In the genomic region with DNA sequence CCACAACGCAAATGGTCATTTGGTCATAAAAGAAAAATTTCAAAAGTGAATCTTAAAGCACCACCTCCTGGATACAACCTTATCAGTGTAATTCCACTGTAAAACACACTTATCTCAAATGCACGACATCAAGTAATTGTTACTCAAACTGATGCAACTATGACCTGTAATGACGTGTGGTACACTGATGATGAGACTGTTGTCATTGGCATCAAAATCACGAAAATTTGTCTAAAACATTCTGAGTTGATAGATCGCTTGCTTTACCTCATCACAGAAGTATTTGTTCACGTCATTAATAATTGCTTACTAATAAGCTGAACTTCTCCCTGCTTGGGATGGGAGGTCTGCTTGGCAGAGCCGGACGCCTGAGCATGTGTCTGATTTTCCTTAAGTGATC, we compare ENCODE assay signal across 26 cellular contexts.
"Had no signal": no experiment of that assay in that cellular context is flagged by ENCODE, and none has a peak within 500 bp of the region (broad histone marks: within the 10 kb centered on the region; RNA-seq: fewer than 3 reads in every experiment).

No MANE protein-coding gene starts in this region.

- H3K4me1 ChIP-seq: esophagus squamous epithelium, pancreas had no signal

- H3K4me2 ChIP-seq: hepatocyte had no signal

- H3K79me2 ChIP-seq: hepatocyte had no signal

- H3K27ac Mint-ChIP-seq: activated CD4-positive, alpha-beta T cell treated with anti-CD3 and anti-CD28 coated beads, Interleukin-2, amount 10 ng/mL, durations not matched to agents 7 days and 5 days; activated CD8-positive, alpha-beta memory T cell treated with anti-CD3 and anti-CD28 coated beads, Interleukin-2, amount 10 ng/mL, durations not matched to agents 7 days and 5 days; activated CD8-positive, alpha-beta T cell treated with anti-CD3 and anti-CD28 coated beads for 36 hours; activated naive CD4-positive, alpha-beta T cell treated with anti-CD3 and anti-CD28 coated beads, Interleukin-2, amount 10 ng/mL, durations not matched to agents 7 days and 5 days; brain; immature natural killer cell; stimulated activated naive CD8-positive, alpha-beta T cell treated with anti-CD3 and anti-CD28 coated beads, Interleukin-15, amount 100 ng/mL, for 72 hours had no signal

- H3K27ac ChIP-seq: hepatocyte, neutrophil, pancreas, tibial artery had no signal

- ATAC-seq: activated CD4-positive, CD25-positive, alpha-beta regulatory T cell treated with anti-CD3 and anti-CD28 coated beads, Interleukin-2, amount 50 U/mL, for 24 hours; activated CD8-positive, alpha-beta memory T cell treated with anti-CD3 and anti-CD28 coated beads, Interleukin-2, amount 10 ng/mL, durations not matched to agents 7 days and 5 days; activated CD8-positive, alpha-beta T cell treated with anti-CD3 and anti-CD28 coated beads for 36 hours; activated naive CD8-positive, alpha-beta T cell treated with anti-CD3 and anti-CD28 coated beads, Interleukin-2, amount 50 U/mL, for 24 hours; natural killer cell treated with Interleukin-12 subunit alpha and Interleukin-12 subunit beta and Interleukin-15 and Interleukin-18, amount 100 ng/mL, for 72 hours; stimulated activated naive CD8-positive, alpha-beta T cell treated with anti-CD3 and anti-CD28 coated beads, Interleukin-15, amount 100 ng/mL, for 72 hours had no signal

- DNase-seq: activated CD4-positive, alpha-beta T cell treated with anti-CD3 and anti-CD28 coated beads, Interleukin-2, amount 10 ng/mL, durations not matched to agents 7 days and 5 days; activated CD8-positive, alpha-beta memory T cell treated with anti-CD3 and anti-CD28 coated beads, Interleukin-2, amount 10 ng/mL, durations not matched to agents 7 days and 5 days; activated effector memory CD4-positive, alpha-beta T cell treated with anti-CD3 and anti-CD28 coated beads, Interleukin-2, amount 50 U/mL, for 16 hours; activated naive CD4-positive, alpha-beta T cell treated with anti-CD3 and anti-CD28 coated beads, Interleukin-2, amount 10 ng/mL, durations not matched to agents 7 days and 5 days; activated naive CD8-positive, alpha-beta T cell treated with anti-CD3 and anti-CD28 coated beads, Interleukin-2, amount 50 U/mL, for 24 hours; activated T-cell treated with anti-CD3 and anti-CD28 coated beads for 4 hours; effector memory CD4-positive, alpha-beta T cell; esophagus squamous epithelium; foreskin melanocyte; glutamatergic neuron; immature natural killer cell; kidney glomerular epithelial cell; mammary epithelial cell; pancreas; stimulated activated CD4-positive, alpha-beta T cell treated with anti-CD3 and anti-CD28 coated beads, Interleukin-12 subunit alpha, Interleukin-12 subunit beta, amount 100 ng/mL, for 4 hours; stimulated activated CD4-positive, alpha-beta T cell treated with anti-CD3 and anti-CD28 coated beads, Interleukin-4, amount 100 ng/mL, for 4 hours; stimulated activated naive CD8-positive, alpha-beta T cell treated with anti-CD3 and anti-CD28 coated beads, Interleukin-15, amount 100 ng/mL, for 72 hours had no signal

- H3K36me3 Mint-ChIP-seq: activated CD8-positive, alpha-beta memory T cell treated with anti-CD3 and anti-CD28 coated beads, Interleukin-2, amount 10 ng/mL, durations not matched to agents 7 days and 5 days; brain; immature natural killer cell; natural killer cell treated with Interleukin-12 subunit alpha and Interleukin-12 subunit beta and Interleukin-15 and Interleukin-18, amount 100 ng/mL, for 72 hours had no signal

- H3K9me3 ChIP-seq: esophagus squamous epithelium, neutrophil, pancreas, tibial artery had no signal

- H3K27me3 Mint-ChIP-seq: activated CD8-positive, alpha-beta T cell treated with anti-CD3 and anti-CD28 coated beads for 36 hours; activated naive CD8-positive, alpha-beta T cell treated with anti-CD3 and anti-CD28 coated beads, Interleukin-2, amount 50 U/mL, for 24 hours; brain; central memory CD8-positive, alpha-beta T cell; natural killer cell treated with Interleukin-12 subunit alpha and Interleukin-12 subunit beta and Interleukin-15 and Interleukin-18, amount 100 ng/mL, for 72 hours had no signal

- H3K36me3 ChIP-seq: esophagus squamous epithelium, neutrophil, pancreas, tibial artery had no signal

- FAIRE-seq: colon, pancreas had no signal

- H3K9me3 Mint-ChIP-seq: activated CD8-positive, alpha-beta T cell treated with anti-CD3 and anti-CD28 coated beads for 36 hours; activated naive CD4-positive, alpha-beta T cell treated with anti-CD3 and anti-CD28 coated beads, Interleukin-2, amount 10 ng/mL, durations not matched to agents 7 days and 5 days; activated naive CD8-positive, alpha-beta T cell treated with anti-CD3 and anti-CD28 coated beads, Interleukin-2, amount 50 U/mL, for 24 hours; central memory CD8-positive, alpha-beta T cell; immature natural killer cell; natural killer cell treated with Interleukin-12 subunit alpha and Interleukin-12 subunit beta and Interleukin-15 and Interleukin-18, amount 100 ng/mL, for 72 hours; stimulated activated naive CD8-positive, alpha-beta T cell treated with anti-CD3 and anti-CD28 coated beads, Interleukin-15, amount 100 ng/mL, for 72 hours had no signal

- H3K4me3 Mint-ChIP-seq: activated CD4-positive, alpha-beta T cell treated with anti-CD3 and anti-CD28 coated beads, Interleukin-2, amount 10 ng/mL, durations not matched to agents 7 days and 5 days; activated CD8-positive, alpha-beta memory T cell treated with anti-CD3 and anti-CD28 coated beads, Interleukin-2, amount 10 ng/mL, durations not matched to agents 7 days and 5 days; activated CD8-positive, alpha-beta T cell treated with anti-CD3 and anti-CD28 coated beads for 36 hours; activated naive CD4-positive, alpha-beta T cell treated with anti-CD3 and anti-CD28 coated beads, Interleukin-2, amount 10 ng/mL, durations not matched to agents 7 days and 5 days; activated naive CD8-positive, alpha-beta T cell treated with anti-CD3 and anti-CD28 coated beads, Interleukin-2, amount 50 U/mL, for 24 hours; brain; central memory CD8-positive, alpha-beta T cell; immature natural killer cell; natural killer cell treated with Interleukin-12 subunit alpha and Interleukin-12 subunit beta and Interleukin-15 and Interleukin-18, amount 100 ng/mL, for 72 hours had no signal

- H2AFZ ChIP-seq: hepatocyte had no signal

- H3K4me1 Mint-ChIP-seq: activated CD4-positive, alpha-beta T cell treated with anti-CD3 and anti-CD28 coated beads, Interleukin-2, amount 10 ng/mL, durations not matched to agents 7 days and 5 days; brain; central memory CD8-positive, alpha-beta T cell; immature natural killer cell had no signal

- H3K27me3 ChIP-seq: esophagus squamous epithelium, hepatocyte, neutrophil, tibial artery had no signal

- H3K4me3 ChIP-seq: esophagus squamous epithelium, hepatocyte, pancreas, tibial artery had no signal
